In the genomic region with DNA sequence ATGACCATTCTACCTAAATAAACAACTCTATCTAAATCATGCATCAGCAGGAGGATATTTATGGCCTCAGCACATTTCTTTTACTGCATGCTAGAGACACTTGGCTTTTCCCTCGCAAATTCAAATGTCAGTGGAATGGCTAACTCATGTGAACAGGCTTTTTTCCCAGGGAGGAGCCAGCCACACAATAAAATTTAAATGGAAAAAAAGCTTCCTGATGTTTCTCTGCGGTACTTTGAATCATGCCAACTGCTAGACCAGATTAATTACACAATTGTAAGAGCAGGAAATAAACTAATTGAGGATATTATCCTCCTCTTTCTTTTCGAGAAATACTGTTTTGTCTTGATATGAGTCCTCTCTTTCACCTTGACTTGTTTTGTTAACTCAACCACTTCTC, we compare ENCODE assay signal across 20 cellular contexts.
A peak's percentile ranks its signal among the peaks of the same experiment; 100 is the strongest.
DNase-seq lines count a peak whose midpoint lies in the region; ATAC-seq and TF ChIP-seq lines count a peak whose summit lies in the region.
"Had no signal": no experiment of that assay in that cellular context is flagged by ENCODE, and none has a peak within 500 bp of the region (broad histone marks: within the 10 kb centered on the region; RNA-seq: fewer than 3 reads in every experiment).

No MANE protein-coding gene starts in this region.

- H3K9me3 ChIP-seq in GM23248 (ENCODE audit: low read depth): no peaks in the 10 kb centered on the region
- H3K9me3 ChIP-seq in mammary epithelial cell (replicated peaks; ENCODE audit: insufficient read depth, low read length): no peaks in the 10 kb centered on the region
- no peaks in the 10 kb centered on the region for H3K9me3 ChIP-seq in left lung
- no peaks in the 10 kb centered on the region for H3K9me3 ChIP-seq in vagina

- H3K27me3 ChIP-seq in GM23248 (replicated peaks; ENCODE audit: insufficient read depth) (no peaks in the 10 kb centered on the region), mammary epithelial cell (ENCODE audit: insufficient read depth, low read length) (no peaks in the 10 kb centered on the region), left lung (no peaks in the 10 kb centered on the region), vagina (no peaks in the 10 kb centered on the region)

- H4K20me1 ChIP-seq in GM23248 (ENCODE audit: insufficient read depth) (no peaks in the 10 kb centered on the region), mammary epithelial cell (ENCODE audit: insufficient read depth, low read length) (no peaks in the 10 kb centered on the region)

- peak; percentile 44 for ATAC-seq in left lung
- ATAC-seq: activated CD8-positive, alpha-beta T cell treated with anti-CD3 and anti-CD28 coated beads, Interleukin-2, amount 10 ng/mL, durations not matched to agents 7 days and 5 days; activated naive CD8-positive, alpha-beta T cell treated with anti-CD3 and anti-CD28 coated beads, Interleukin-2, amount 50 U/mL, for 24 hours; sciatic nerve had no signal

- H3K79me2 ChIP-seq in GM23248 (ENCODE audit: insufficient read depth): no peaks in the 10 kb centered on the region
- no peaks in the 10 kb centered on the region for H3K79me2 ChIP-seq in mammary epithelial cell (ENCODE audit: insufficient read depth, low read length)

- H3K9ac ChIP-seq in GM23248 (no peak overlapping the region), mammary epithelial cell (ENCODE audit: insufficient read depth, low read length) (no peak overlapping the region)

- dilution Hi-C loops in mammary epithelial cell (cut with HindIII; ENCODE audit: low sequenced_read_pairs): no loop called here

- in situ Hi-C loops in GM23248 (cut with MboI) (no loop called here), mammary epithelial cell (cut with MboI; ENCODE audit: low sequenced_read_pairs in 2 of 2) (no loop called here)

- H3F3A ChIP-seq in GM23248 (ENCODE audit: insufficient read depth): peaks cover 42% of the 10 kb centered on the region

- no peak overlapping the region for H3K4me2 ChIP-seq in GM23248 (ENCODE audit: unreplicated experiment)
- H3K4me2 ChIP-seq in mammary epithelial cell (ENCODE audit: insufficient read depth, low read depth, low read length): no peak overlapping the region

- TF ChIP-seq POLR2A in vagina (IDR thresholded peaks at IDR 0.05): no peak

- DNase-seq in GM23248 (peak; percentile 28), mammary epithelial cell (peak; percentile 23), left lung (no peak), vagina (ENCODE audit: extremely low spot score in 2 of 2) (no peak), NCI-H1105 treated with DMSO at 0.1 percent for 48 hours (lab: John Stamatoyannopoulos, UW) (no peak), MV-4-11 (lab: John Stamatoyannopoulos, UW) (no peak), dedifferentiated amniotic fluid mesenchymal stem cell (ENCODE audit: extremely low spot score) (no peak)
- DNase-seq: activated B cell treated with CpG ODN at 0.5 μM for 24 hours; activated CD8-positive, alpha-beta T cell treated with anti-CD3 and anti-CD28 coated beads, Interleukin-2, amount 10 ng/mL, durations not matched to agents 7 days and 5 days; activated naive CD8-positive, alpha-beta T cell treated with anti-CD3 and anti-CD28 coated beads, Interleukin-2, amount 50 U/mL, for 24 hours; CD4-positive, alpha-beta memory T cell; cerebellar nuclear complex; DMS79 treated with DMSO at 0.1 percent for 48 hours; glutamatergic neuron; midbrain; occipital lobe; SHP77; stimulated activated CD4-positive, alpha-beta T cell treated with anti-CD3 and anti-CD28 coated beads, Interleukin-2, amount 100 ng/mL, for 24 hours; substantia nigra had no signal

- TF ChIP-seq CTCF in mammary epithelial cell (conservative IDR thresholded peaks at IDR 0.05 in 1 of 2, IDR thresholded peaks at IDR 0.05 in 1 of 2; ENCODE audit: extremely low read depth in 1 of 2, insufficient read depth in 1 of 2, low read depth in 1 of 2, low read length in 2 of 2): no peak
- TF ChIP-seq CTCF in left lung (IDR thresholded peaks at IDR 0.05): no peak
- TF ChIP-seq CTCF in vagina (IDR thresholded peaks at IDR 0.05): no peak

- no peak overlapping the region for H2AFZ ChIP-seq in GM23248
- H2AFZ ChIP-seq in mammary epithelial cell (ENCODE audit: low read depth, low read length): no peak overlapping the region

- WGBS in GM23248 (ENCODE audit: low coverage in 1 of 2, low lambda C conversion rate in 2 of 2, missing lambda C conversion rate in 2 of 2), 2 experiments: 31 to 35% methylated on average over 3 of the region's 3 CpGs
- WGBS in mammary epithelial cell (ENCODE audit: low coverage, missing lambda C conversion rate): 68% methylated on average over 3 of the region's 3 CpGs

- CTCF ChIA-PET in mammary epithelial cell (lab: Charles Lee; ENCODE audit: low non-redundant PET): no interaction called here

- H3K4me1 ChIP-seq in GM23248 (ENCODE audit: insufficient read depth): peaks cover 47% of the 10 kb centered on the region
- peaks cover 11% of the 10 kb centered on the region for H3K4me1 ChIP-seq in mammary epithelial cell (ENCODE audit: insufficient read depth, low read length)
- peaks cover 13 to 54% of the 10 kb centered on the region in 2 donors for H3K4me1 ChIP-seq in left lung
- peaks cover 59% of the 10 kb centered on the region for H3K4me1 ChIP-seq in vagina

- BruUV-seq in mammary epithelial cell (replicated peaks; lab: Mats Ljungman, UMichigan): no TSS peak

- no peaks in the 10 kb centered on the region for H3K9me2 ChIP-seq in GM23248 (ENCODE audit: insufficient read depth)

- H3K4me3 ChIP-seq in GM23248: no peak overlapping the region
- no peak overlapping the region for H3K4me3 ChIP-seq in mammary epithelial cell (replicated peaks in 1 of 3; ENCODE audit: insufficient read depth in 1 of 3, low read depth in 2 of 3, low read length in 3 of 3)
- H3K4me3 ChIP-seq in left lung: no peak overlapping the region
- H3K4me3 ChIP-seq in vagina: no peak overlapping the region

- intact Hi-C loops in mammary epithelial cell (cut with micrococcal nuclease): no loop called here
- intact Hi-C loops in left lung (cut with DNase I): no loop called here
- intact Hi-C loops in vagina (cut with DNase I): no loop called here

- H3K27ac ChIP-seq in GM23248 (no peak overlapping the region), mammary epithelial cell (ENCODE audit: insufficient read depth, low read depth, low read length) (no peak overlapping the region), left lung (peak overlapping the region; percentile 23 to 43), vagina (peak overlapping the region; percentile 28)

- H3K36me3 ChIP-seq in GM23248 (ENCODE audit: low read depth): no peaks in the 10 kb centered on the region
- no peaks in the 10 kb centered on the region for H3K36me3 ChIP-seq in mammary epithelial cell (ENCODE audit: insufficient read depth, low read length)
- H3K36me3 ChIP-seq in left lung: no peaks in the 10 kb centered on the region
- H3K36me3 ChIP-seq in vagina: no peaks in the 10 kb centered on the region

Comparison
In these comparisons a context has a peak if more than half of its experiments do, and no peak if none do; other contexts are left out.
1. DNase-seq: peak in GM23248 (single experiment) and mammary epithelial cell (single experiment); none in left lung (0 of 2), vagina (0 of 2), NCI-H1105 treated with DMSO at 0.1 percent for 48 hours (single experiment), MV-4-11 (single experiment) and dedifferentiated amniotic fluid mesenchymal stem cell (single experiment).
2. H3K27ac ChIP-seq: peak in left lung (2 of 2) and vagina (single experiment); none in GM23248 (single experiment) and mammary epithelial cell (single experiment).